Comparison of ENCODE assay signal across 10 cellular contexts in genomic region chr5:76690704-76691469, GRCh38. TPM values are rescaled to one million over a fixed set of nuclear protein-coding genes. Genes with fewer than 3 reads are reported as not detected.
DNase-seq lines count a peak whose midpoint lies in the region; ATAC-seq and TF ChIP-seq lines count a peak whose summit lies in the region.
"Had no signal": no experiment of that assay in that cellular context is flagged by ENCODE, and none has a peak within 500 bp of the region (broad histone marks: within the 10 kb centered on the region; RNA-seq: fewer than 3 reads in every experiment).

No MANE protein-coding gene starts in this region.

- no peak for DNase-seq in activated naive CD8-positive, alpha-beta T cell treated with anti-CD3 and anti-CD28 coated beads for 36 hours
- DNase-seq in foreskin melanocyte (peak; percentile 56), GM20000 (ENCODE audit: low spot score) (no peak)
- DNase-seq: activated effector memory CD4-positive, alpha-beta T cell treated with Interleukin-2 at 50 U/mL for 16 hours; T-helper 9 cell had no signal

- H3K36me3 Mint-ChIP-seq in activated naive CD8-positive, alpha-beta T cell treated with anti-CD3 and anti-CD28 coated beads for 36 hours = peaks cover 5% of the 10 kb centered on the region

- no peaks in the 10 kb centered on the region for H3K27me3 Mint-ChIP-seq in activated naive CD8-positive, alpha-beta T cell treated with anti-CD3 and anti-CD28 coated beads for 36 hours
- H3K27me3 Mint-ChIP-seq: IgD-negative memory B cell had no signal

- H3K27ac ChIP-seq in HEK293 (ENCODE audit: extremely low read depth, low read depth, low read length) = no peak overlapping the region

- peak overlapping the region; percentile 63 for H3K4me2 ChIP-seq in skeletal muscle satellite cell (ENCODE audit: low read length)

- H3K36me3 ChIP-seq in HEK293 (ENCODE audit: control insufficient read depth in 2 of 2, insufficient read depth in 1 of 2, low read length in 2 of 2) (no peaks in the 10 kb centered on the region), skeletal muscle satellite cell (ENCODE audit: insufficient read depth, low read length) (no peaks in the 10 kb centered on the region)

- H3K27me3 ChIP-seq in skeletal muscle satellite cell (ENCODE audit: control insufficient read depth, insufficient read depth, low read length) = no peaks in the 10 kb centered on the region

- no peaks in the 10 kb centered on the region for H3K9me3 Mint-ChIP-seq in activated naive CD8-positive, alpha-beta T cell treated with anti-CD3 and anti-CD28 coated beads for 36 hours
- H3K9me3 Mint-ChIP-seq: IgD-negative memory B cell had no signal

- H3K9me3 ChIP-seq in HEK293 (ENCODE audit: control insufficient read depth, insufficient read depth, low read depth, low read length) = no peaks in the 10 kb centered on the region
- no peaks in the 10 kb centered on the region for H3K9me3 ChIP-seq in skeletal muscle satellite cell (replicated peaks; ENCODE audit: low read length)

- POLR2A ChIA-PET in HEK293 (lab: Yijun Ruan, JAX) = interaction anchor here (0.5 kb wide), 1 partner anchor 83 kb away, joined by 3 read pairs; no protein-coding TSS in a partner anchor

- H3K4me3 Mint-ChIP-seq in activated naive CD8-positive, alpha-beta T cell treated with anti-CD3 and anti-CD28 coated beads for 36 hours = no peak overlapping the region
- H3K4me3 Mint-ChIP-seq: IgD-negative memory B cell had no signal

- no peak for TF ChIP-seq CTCF in HEK293 (tag by site-specific recombination; IDR thresholded peaks at IDR 0.05)
- TF ChIP-seq CTCF in GM20000 (IDR thresholded peaks at IDR 0.05; ENCODE audit: extremely low read depth, missing control alignments) = no peak

- peaks cover 11% of the 10 kb centered on the region for H3K4me1 Mint-ChIP-seq in activated naive CD8-positive, alpha-beta T cell treated with anti-CD3 and anti-CD28 coated beads for 36 hours

- H3K4me3 ChIP-seq in HEK293 (ENCODE audit: low read depth, low read length) (no peak overlapping the region), skeletal muscle satellite cell (ENCODE audit: low read length) (peak overlapping the region; percentile 6)

- CTCF ChIA-PET in HEK293 (lab: Yijun Ruan, JAX) = interaction anchor here (0.6 to 2.4 kb wide), 3 partner anchors 14 to 83 kb away, joined by 3 to 6 read pairs (median 4); no protein-coding TSS in a partner anchor

- ATAC-seq in GM18858 (IDR thresholded peaks at IDR 0.05; ENCODE audit: unreplicated experiment) (no peak), HG02610 (IDR thresholded peaks at IDR 0.05; ENCODE audit: unreplicated experiment) (no peak)

- peaks cover 5% of the 10 kb centered on the region; the same call in 1 of the 2 replicates for H3K4me1 ChIP-seq in HEK293 (ENCODE audit: control insufficient read depth, insufficient read depth, low read length)
- peaks cover 59% of the 10 kb centered on the region for H3K4me1 ChIP-seq in skeletal muscle satellite cell (ENCODE audit: control insufficient read depth, insufficient read depth, low read length)

- H3K27ac Mint-ChIP-seq in activated naive CD8-positive, alpha-beta T cell treated with anti-CD3 and anti-CD28 coated beads for 36 hours = peak overlapping the region; percentile 75
- H3K27ac Mint-ChIP-seq: IgD-negative memory B cell had no signal

- peak overlapping the region; percentile 67 for H3K9ac ChIP-seq in skeletal muscle satellite cell (ENCODE audit: low read depth, low read length)

TF ChIP-seq in HEK293, 187 proteins besides CTCF, POLR2A, EP300 and RAD21:
- TF ChIP-seq SCRT1 (tag by site-specific recombination; IDR thresholded peaks at IDR 0.05; ENCODE audit: borderline replicate concordance) (peak; percentile 49; the same call in 1 of the 2 replicates), ZNF488 (tag by site-specific recombination; IDR thresholded peaks at IDR 0.05) (no peak), SCRT2 (tag by site-specific recombination; IDR thresholded peaks at IDR 0.05) (peak; percentile 85)

RNA-seq across cellular contexts. Expression of gene F2R, which starts 25.0 kb away (rescaled TPM):
- 1 to 10 TPM; 2.2 to 2.8 TPM for total RNA-seq in activated naive CD8-positive, alpha-beta T cell treated with anti-CD3 and anti-CD28 coated beads for 36 hours
- 49.4 and 69.0 TPM in 2 replicates for total RNA-seq in skeletal muscle satellite cell (2012; rRNA removed)
